24 cellular contexts compared by ENCODE assay signal in genomic region chr20:20535051-20535450, GRCh38.
DNase-seq lines count a peak whose midpoint lies in the region; ATAC-seq, FAIRE-seq and TF ChIP-seq lines count a peak whose summit lies in the region.
"Had no signal": no experiment of that assay in that cellular context is flagged by ENCODE, and none has a peak within 500 bp of the region (broad histone marks: within the 10 kb centered on the region; RNA-seq: fewer than 3 reads in every experiment).

No MANE protein-coding gene starts in this region.

- WGBS in A549 (ENCODE audit: missing lambda C conversion rate): 65% methylated on average over 3 of the region's 3 CpGs

- H3K27ac ChIP-seq in A549: no peak overlapping the region
- H3K27ac ChIP-seq: 22Rv1, BLaER1 had no signal

- no peak overlapping the region for H3K4me3 Mint-ChIP-seq in nephron progenitor cell
- H3K4me3 Mint-ChIP-seq: CD14-positive monocyte; CD4-positive, alpha-beta memory T cell; CD4-positive, CD25-positive, alpha-beta regulatory T cell; CD8-positive, alpha-beta memory T cell had no signal

- ATAC-seq in A549: no peak

- H3K36me3 Mint-ChIP-seq in nephron progenitor cell (ENCODE audit: low read depth): no peaks in the 10 kb centered on the region

- H3K4me3 ChIP-seq in A549: no peak overlapping the region
- H3K4me3 ChIP-seq: BLaER1 had no signal

- H3K27ac Mint-ChIP-seq in nephron progenitor cell: peak overlapping the region; percentile 70
- H3K27ac Mint-ChIP-seq: CD14-positive monocyte; CD4-positive, alpha-beta memory T cell; CD4-positive, CD25-positive, alpha-beta regulatory T cell; CD8-positive, alpha-beta memory T cell had no signal

- H3K4me1 Mint-ChIP-seq in nephron progenitor cell: no peaks in the 10 kb centered on the region
- H3K4me1 Mint-ChIP-seq: CD14-positive monocyte; CD4-positive, alpha-beta memory T cell; CD4-positive, CD25-positive, alpha-beta regulatory T cell; CD8-positive, alpha-beta memory T cell had no signal

- FAIRE-seq in A549 (lab: Jason Lieb, UNC): peak; percentile 32
- FAIRE-seq: G401.6, GM12891, GM19239 had no signal

- no peaks in the 10 kb centered on the region for H3K4me1 ChIP-seq in A549
- H3K4me1 ChIP-seq: BE2C, BLaER1 had no signal

- H3K27me3 Mint-ChIP-seq in nephron progenitor cell (ENCODE audit: low read depth, poor library complexity): peaks cover 2% of the 10 kb centered on the region
- H3K27me3 Mint-ChIP-seq: CD4-positive, alpha-beta memory T cell; CD4-positive, CD25-positive, alpha-beta regulatory T cell; CD8-positive, alpha-beta memory T cell had no signal

- DNase-seq in A549 (ENCODE audit: low read depth in 1 of 2, low spot score in 1 of 2) (no peak), cerebellar cortex (ENCODE audit: low spot score) (peak; percentile 52), nephron progenitor cell (no peak), kidney tubule cell (ENCODE audit: low spot score) (no peak), KG1 (lab: John Stamatoyannopoulos, UW) (no peak)
- DNase-seq: ACHN; BE2C; CD4-positive, alpha-beta memory T cell; CD4-positive, CD25-positive, alpha-beta regulatory T cell; CD8-positive, alpha-beta memory T cell; COR-L47; DMS 273 treated with DMSO at 0.1 percent for 48 hours; DMS153; DMS53; DMS79; DND-41; EL; GF-D8 had no signal

- TF ChIP-seq POLR2A in A549 (IDR thresholded peaks at IDR 0.05; ENCODE audit: low read length): no peak

- H3K4me2 ChIP-seq in A549: no peak overlapping the region
- H3K4me2 ChIP-seq: BLaER1 had no signal

- POLR2A ChIA-PET in A549 (lab: Yijun Ruan, JAX): no interaction called here

- no peaks in the 10 kb centered on the region for H3K9me3 ChIP-seq in A549
- H3K9me3 ChIP-seq: BE2C, BLaER1 had no signal

- H3K9me3 Mint-ChIP-seq in nephron progenitor cell: no peaks in the 10 kb centered on the region
- H3K9me3 Mint-ChIP-seq: CD14-positive monocyte; CD4-positive, alpha-beta memory T cell; CD8-positive, alpha-beta memory T cell had no signal

- no peak for TF ChIP-seq EP300 in A549 (IDR thresholded peaks at IDR 0.05)

- CTCF ChIA-PET in A549 (lab: Yijun Ruan, JAX): interaction anchor here (0.6 to 1.5 kb wide), 4 partner anchors 18 to 451 kb away, joined by 3 to 4 read pairs (median 4); no protein-coding TSS in a partner anchor

- TF ChIP-seq CTCF in A549 (IDR thresholded peaks at IDR 0.05) (no peak), nephron progenitor cell (IDR thresholded peaks at IDR 0.05) (no peak)

- no peak for TF ChIP-seq RAD21 in A549 (conservative IDR thresholded peaks at IDR 0.05 in 1 of 2, IDR thresholded peaks at IDR 0.05 in 1 of 2)

TF ChIP-seq in A549, 52 proteins besides CTCF, POLR2A, EP300 and RAD21:
- TF ChIP-seq HOXB13 (CRISPR knock-in tag; IDR thresholded peaks at IDR 0.05; ENCODE audit: low read depth) (no peak), PHF8 (IDR thresholded peaks at IDR 0.05; ENCODE audit: borderline replicate concordance, low read depth) (no peak), TP53 (CRISPR knock-in tag; IDR thresholded peaks at IDR 0.05) (no peak), POLR2AphosphoS2 (conservative IDR thresholded peaks at IDR 0.05; ENCODE audit: low read length) (no peak), GATA3 (IDR thresholded peaks at IDR 0.05; ENCODE audit: borderline replicate concordance) (no peak)
